In genomic region chr1:91846007-91846620, GRCh38 we compare ENCODE assay signal across 9 cellular contexts. TPM values are rescaled to one million over a fixed set of nuclear protein-coding genes. Genes with fewer than 3 reads are reported as not detected.
DNase-seq lines count a peak whose midpoint lies in the region; ATAC-seq and TF ChIP-seq lines count a peak whose summit lies in the region.
"Had no signal": no experiment of that assay in that cellular context is flagged by ENCODE, and none has a peak within 500 bp of the region (broad histone marks: within the 10 kb centered on the region; RNA-seq: fewer than 3 reads in every experiment).

No MANE protein-coding gene starts in this region.

- H3K27ac ChIP-seq in esophagus (ENCODE audit: low read depth in 2 of 2, low read length in 1 of 2) (peak overlapping the region; percentile 56 to 60), psoas muscle (peak overlapping the region; percentile 68)

- H3K9me3 Mint-ChIP-seq in stimulated activated memory B cell treated with anti-CD40 and anti-IgM and Interleukin-4, amounts not matched to agents 10 μg/mL and 1 μg/mL and 100 μg/mL, for 72 hours: no peaks in the 10 kb centered on the region

- H3K9me3 ChIP-seq in esophagus (ENCODE audit: control insufficient read depth in 2 of 2, insufficient read depth in 1 of 2, low read depth in 1 of 2, low read length in 1 of 2) (no peaks in the 10 kb centered on the region), psoas muscle (no peaks in the 10 kb centered on the region)

- H3K4me1 ChIP-seq in esophagus (ENCODE audit: control insufficient read depth in 2 of 2, insufficient read depth in 2 of 2, low read length in 1 of 2) (peaks cover 0 to 6% of the 10 kb centered on the region in 2 donors), psoas muscle (peaks cover 33% of the 10 kb centered on the region)

- ATAC-seq in psoas muscle (peak; percentile 41 to 71 (median 60)), GM18502 (IDR thresholded peaks at IDR 0.05; ENCODE audit: poor library complexity, unreplicated experiment) (no peak), HG03039 (IDR thresholded peaks at IDR 0.05; ENCODE audit: unreplicated experiment) (no peak), HG03521 (IDR thresholded peaks at IDR 0.05; ENCODE audit: unreplicated experiment) (no peak)
- no peak for ATAC-seq in stimulated activated memory B cell treated with anti-CD40 and anti-IgM and Interleukin-4, amounts not matched to agents 10 μg/mL and 1 μg/mL and 100 μg/mL, for 72 hours
- ATAC-seq: HCT116 had no signal

- no peaks in the 10 kb centered on the region for H3K27me3 ChIP-seq in esophagus (ENCODE audit: control insufficient read depth in 1 of 2, insufficient read depth in 2 of 2, low read length in 2 of 2)
- H3K27me3 ChIP-seq in psoas muscle (ENCODE audit: insufficient read depth in 3 of 3, low read length in 2 of 3): no peaks in the 10 kb centered on the region

- TF ChIP-seq CTCF in psoas muscle (IDR thresholded peaks at IDR 0.05): no peak

- no peaks in the 10 kb centered on the region for H3K4me1 Mint-ChIP-seq in stimulated activated memory B cell treated with anti-CD40 and anti-IgM and Interleukin-4, amounts not matched to agents 10 μg/mL and 1 μg/mL and 100 μg/mL, for 72 hours

- H3K27ac Mint-ChIP-seq in stimulated activated memory B cell treated with anti-CD40 and anti-IgM and Interleukin-4, amounts not matched to agents 10 μg/mL and 1 μg/mL and 100 μg/mL, for 72 hours: no peak overlapping the region

- DNase-seq in H4 (ENCODE audit: low spot score): peak; percentile 52
- peak; percentile 95 for DNase-seq in NCI-H510A treated with DMSO at 0.1 percent for 48 hours (lab: John Stamatoyannopoulos, UW)
- DNase-seq in psoas muscle: no peak

- intact Hi-C loops in psoas muscle (cut with DNase I): loop anchor here in 1 of 2 donors (5.0 kb wide), 1 partner anchor 41 kb away; the partner anchor contains the start of gene TGFBR3

- no peak overlapping the region for H3K4me3 Mint-ChIP-seq in stimulated activated memory B cell treated with anti-CD40 and anti-IgM and Interleukin-4, amounts not matched to agents 10 μg/mL and 1 μg/mL and 100 μg/mL, for 72 hours

- H3K36me3 ChIP-seq in esophagus (ENCODE audit: control insufficient read depth in 2 of 2, insufficient read depth in 2 of 2, low read length in 1 of 2) (no peaks in the 10 kb centered on the region), psoas muscle (ENCODE audit: insufficient read depth in 1 of 2, low read depth in 1 of 2) (no peaks in the 10 kb centered on the region)

- WGBS in esophagus, 2 donors: 18 to 20% methylated on average over 6 of the region's 6 CpGs
- WGBS in psoas muscle, 3 donors: 8 to 14% (median 8%) methylated on average over 6 of the region's 6 CpGs

- H3K27me3 Mint-ChIP-seq in stimulated activated memory B cell treated with anti-CD40 and anti-IgM and Interleukin-4, amounts not matched to agents 10 μg/mL and 1 μg/mL and 100 μg/mL, for 72 hours: peaks cover 13% of the 10 kb centered on the region

- no peaks in the 10 kb centered on the region for H3K36me3 Mint-ChIP-seq in stimulated activated memory B cell treated with anti-CD40 and anti-IgM and Interleukin-4, amounts not matched to agents 10 μg/mL and 1 μg/mL and 100 μg/mL, for 72 hours

- no peak overlapping the region for H3K4me3 ChIP-seq in esophagus (ENCODE audit: low read depth in 1 of 2, low read length in 2 of 2)
- H3K4me3 ChIP-seq in psoas muscle: peak overlapping the region; percentile 36

RNA-seq across cellular contexts. Expression of gene TGFBR3, which starts 39.8 kb away (rescaled TPM):
- total RNA-seq in H4 (2014; rRNA removed; shearing (Covaris generic)): 3.4 and 4.2 TPM in 2 replicates
- polyA plus RNA-seq in esophagus: 10 to 100 TPM in 1 of 2 donors, 1 to 10 TPM in 1; 3.8 to 10.5 TPM
- total RNA-seq in psoas muscle: 10 to 100 TPM in 3 of 4 donors, 1 to 10 TPM in 1; 5.8 to 24.5 (median 18.9) TPM
- polyA plus RNA-seq in psoas muscle: 1 to 10 TPM; 5.1 to 8.9 (median 6.8) TPM

Comparison
In these comparisons a context has a peak if more than half of its experiments do, and no peak if none do; other contexts are left out.
1. DNase-seq: peak in H4 (single experiment) and NCI-H510A treated with DMSO at 0.1 percent for 48 hours (single experiment); none in psoas muscle (0 of 2).
2. ATAC-seq: peak in psoas muscle (4 of 4); none in stimulated activated memory B cell treated with anti-CD40 and anti-IgM and Interleukin-4, amounts not matched to agents 10 μg/mL and 1 μg/mL and 100 μg/mL, for 72 hours (single experiment), GM18502 (single experiment), HG03039 (single experiment) and HG03521 (single experiment).